9 cellular contexts compared by ENCODE assay signal in genomic region chr1:15756143-15757015, GRCh38. TPM values are rescaled to one million over a fixed set of nuclear protein-coding genes. Genes with fewer than 3 reads are reported as not detected.
DNase-seq lines count a peak whose midpoint lies in the region; ATAC-seq, FAIRE-seq and TF ChIP-seq lines count a peak whose summit lies in the region.
"Had no signal": no experiment of that assay in that cellular context is flagged by ENCODE, and none has a peak within 500 bp of the region (broad histone marks: within the 10 kb centered on the region; RNA-seq: fewer than 3 reads in every experiment).

No MANE protein-coding gene starts in this region.

- TF ChIP-seq CTCF in astrocyte (IDR thresholded peaks at IDR 0.05; ENCODE audit: insufficient read depth, low read depth, low read length) = no peak
- TF ChIP-seq CTCF in mucosa of descending colon (IDR thresholded peaks at IDR 0.05) = no peak

- H3K27me3 ChIP-seq in astrocyte (ENCODE audit: insufficient read depth, low read length) = no peaks in the 10 kb centered on the region

- H3K36me3 Mint-ChIP-seq in astrocyte (ENCODE audit: low read depth, unreplicated experiment) = peaks cover 3% of the 10 kb centered on the region

- peak overlapping the region; percentile 46 for H2AFZ ChIP-seq in astrocyte (ENCODE audit: low read depth, low read length)

- DNase-seq in COLO829 (ENCODE audit: low spot score) (peak; percentile 66), NCI-H1436 treated with DMSO at 0.1 percent for 48 hours (lab: John Stamatoyannopoulos, UW) (peak; percentile 5), astrocyte (ENCODE audit: low read depth) (no peak), mucosa of descending colon (peak; percentile 86 to 88 (median 86)), HCEC 1CT (no peak), NCI-H1694 treated with DMSO at 0.1 percent for 48 hours (lab: John Stamatoyannopoulos, UW) (no peak), D341Med (ENCODE audit: low spot score) (no peak)

- no peak overlapping the region for H3K4me3 Mint-ChIP-seq in astrocyte (ENCODE audit: unreplicated experiment)

- no peak overlapping the region for H3K4me2 ChIP-seq in astrocyte (ENCODE audit: low read length)

- H3K27me3 Mint-ChIP-seq in astrocyte (ENCODE audit: low read depth, unreplicated experiment) = peaks cover 12% of the 10 kb centered on the region

- H3K36me3 ChIP-seq in astrocyte (ENCODE audit: insufficient read depth, low read length) = no peaks in the 10 kb centered on the region
- H3K36me3 ChIP-seq in mucosa of descending colon (ENCODE audit: low read depth) = no peaks in the 10 kb centered on the region

- H3K4me3 ChIP-seq in astrocyte (ENCODE audit: insufficient read depth, low read depth, low read length) (no peak overlapping the region), mucosa of descending colon (peak overlapping the region; percentile 22)

- peaks cover 10% of the 10 kb centered on the region for H4K20me1 ChIP-seq in astrocyte (ENCODE audit: insufficient read depth, low read length)

- H3K9me3 Mint-ChIP-seq in astrocyte (ENCODE audit: unreplicated experiment) = peaks cover 4% of the 10 kb centered on the region

- peaks cover 5% of the 10 kb centered on the region for H3K4me1 Mint-ChIP-seq in astrocyte (ENCODE audit: low read depth, unreplicated experiment)

- H3K4me1 ChIP-seq in astrocyte (ENCODE audit: insufficient read depth, low read length) (peaks cover 21% of the 10 kb centered on the region), mucosa of descending colon (ENCODE audit: low read depth) (peaks cover 16% of the 10 kb centered on the region)

- no peak overlapping the region for H3K9ac ChIP-seq in astrocyte (ENCODE audit: low read length)

- ATAC-seq in mucosa of descending colon = peak; percentile 84
- no peak for ATAC-seq in HG02623 (IDR thresholded peaks at IDR 0.05; ENCODE audit: unreplicated experiment)

- H3K27ac ChIP-seq in astrocyte (ENCODE audit: low read depth, low read length) = no peak overlapping the region

- no peaks in the 10 kb centered on the region for H3K9me3 ChIP-seq in astrocyte (ENCODE audit: insufficient read depth, low read depth, low read length)
- no peaks in the 10 kb centered on the region for H3K9me3 ChIP-seq in mucosa of descending colon

- peak overlapping the region; percentile 47 for H3K27ac Mint-ChIP-seq in astrocyte (ENCODE audit: unreplicated experiment)

- FAIRE-seq in astrocyte (lab: Jason Lieb, UNC) = no peak

- peaks cover 27% of the 10 kb centered on the region for H3K79me2 ChIP-seq in astrocyte (ENCODE audit: insufficient read depth, low read length)

- intact Hi-C loops in mucosa of descending colon (cut with DNase I, micrococcal nuclease) = no loop called here

RNA-seq across cellular contexts. Expression of gene FBLIM1, which starts 2.2 kb away (rescaled TPM):
- total RNA-seq in astrocyte = 170 and 179 TPM in 2 replicates
- total RNA-seq in mucosa of descending colon = 100 to 1,000 TPM; 154 to 268 (median 260) TPM
- total RNA-seq: T-helper 2 cell treated with Interferon-gamma antibody and Interleukin-4, amounts not matched to agents 100 ng/mL and 5 ng/mL, for 36 hours had no signal

RNA-seq across cellular contexts. Expression of gene TMEM82, which starts 14.1 kb away (rescaled TPM):
- total RNA-seq in astrocyte (not detected in 2 replicates), mucosa of descending colon (10 to 100 TPM in 2 of 3 donors, 1 to 10 TPM in 1; 8.0 to 19.7 (median 16.8) TPM)
- total RNA-seq: T-helper 2 cell treated with Interferon-gamma antibody and Interleukin-4, amounts not matched to agents 100 ng/mL and 5 ng/mL, for 36 hours had no signal

RNA-seq across cellular contexts. Expression of gene SLC25A34, which starts 20.3 kb away (rescaled TPM):
- total RNA-seq in astrocyte (0.73 and 1.0 TPM in 2 replicates), mucosa of descending colon (10 to 100 TPM in 1 of 3 donors, 1 to 10 TPM in 2; 6.4 to 15.7 (median 8.1) TPM)

RNA-seq across cellular contexts. Expression of gene UQCRHL, which starts 51.1 kb away (rescaled TPM):
- total RNA-seq in astrocyte (1.3 and 1.7 TPM in 2 replicates), mucosa of descending colon (1 to 10 TPM; 1.7 to 2.4 (median 2.1) TPM)

Comparison
In these comparisons a context has a peak if more than half of its experiments do, and no peak if none do; other contexts are left out.
1. DNase-seq: peak in COLO829 (single experiment), NCI-H1436 treated with DMSO at 0.1 percent for 48 hours (single experiment) and mucosa of descending colon (3 of 3); none in astrocyte (single experiment), HCEC 1CT (single experiment), NCI-H1694 treated with DMSO at 0.1 percent for 48 hours (single experiment) and D341Med (single experiment).